ENCODE assay signal across 18 cellular contexts in genomic region chr3:151979914-151980313, GRCh38.
"Had no signal": no experiment of that assay in that cellular context is flagged by ENCODE, and none has a peak within 500 bp of the region (broad histone marks: within the 10 kb centered on the region; RNA-seq: fewer than 3 reads in every experiment).

No MANE protein-coding gene starts in this region.

- H3K36me3 Mint-ChIP-seq: activated naive CD4-positive, alpha-beta T cell treated with anti-CD3 and anti-CD28 coated beads, Interleukin-2, amount 10 ng/mL, durations not matched to agents 7 days and 5 days; natural killer cell treated with Interleukin-12 subunit alpha and Interleukin-12 subunit beta and Interleukin-15 and Interleukin-18, amount 100 ng/mL, for 72 hours had no signal

- H3K27me3 ChIP-seq: cardiac muscle cell, dorsolateral prefrontal cortex, right atrium auricular region, tibial artery had no signal

- H3K9me3 Mint-ChIP-seq: activated CD4-positive, alpha-beta memory T cell treated with anti-CD3 and anti-CD28 coated beads, Interleukin-2, amount 10 ng/mL, durations not matched to agents 7 days and 5 days; activated naive CD4-positive, alpha-beta T cell treated with anti-CD3 and anti-CD28 coated beads, Interleukin-2, amount 10 ng/mL, durations not matched to agents 7 days and 5 days had no signal

- H3K4me3 ChIP-seq: cardiac muscle cell, dorsolateral prefrontal cortex, right atrium auricular region, skin epidermis, tibial artery had no signal

- ATAC-seq: natural killer cell treated with Interleukin-12 subunit alpha and Interleukin-12 subunit beta and Interleukin-15 and Interleukin-18, amount 100 ng/mL, for 72 hours; stimulated activated naive B cell treated with anti-CD40 and anti-IgM and Interleukin-4, amounts not matched to agents 10 μg/mL and 1 μg/mL and 100 μg/mL, for 72 hours; WTC11 had no signal

- H3K36me3 ChIP-seq: cardiac muscle cell, right atrium auricular region, tibial artery had no signal

- DNase-seq: activated CD4-positive, alpha-beta memory T cell treated with anti-CD3 and anti-CD28 coated beads, Interleukin-2, amount 10 ng/mL, durations not matched to agents 7 days and 5 days; activated CD4-positive, alpha-beta T cell treated with anti-CD3 and anti-CD28 coated beads for 4 hours; activated naive CD4-positive, alpha-beta T cell treated with anti-CD3 and anti-CD28 coated beads, Interleukin-2, amount 10 ng/mL, durations not matched to agents 7 days and 5 days; activated T-cell treated with anti-CD3 and anti-CD28 coated beads, Interleukin-2, amount 50 U/mL, for 24 hours; dorsolateral prefrontal cortex; head of caudate nucleus; mesendoderm; occipital lobe; stimulated activated CD4-positive, alpha-beta T cell treated with anti-CD3 and anti-CD28 coated beads, Interleukin-15, amount 100 ng/mL, for 24 hours; stimulated activated CD4-positive, alpha-beta T cell treated with anti-CD3 and anti-CD28 coated beads, Interleukin-4, amount 100 ng/mL, for 1 hour; stimulated activated naive B cell treated with anti-CD40 and anti-IgM and Interleukin-4, amounts not matched to agents 10 μg/mL and 1 μg/mL and 100 μg/mL, for 72 hours; tibial artery had no signal

- H3K4me1 Mint-ChIP-seq: activated CD4-positive, alpha-beta memory T cell treated with anti-CD3 and anti-CD28 coated beads, Interleukin-2, amount 10 ng/mL, durations not matched to agents 7 days and 5 days; activated naive CD4-positive, alpha-beta T cell treated with anti-CD3 and anti-CD28 coated beads, Interleukin-2, amount 10 ng/mL, durations not matched to agents 7 days and 5 days; stimulated activated naive B cell treated with anti-CD40 and anti-IgM and Interleukin-4, amounts not matched to agents 10 μg/mL and 1 μg/mL and 100 μg/mL, for 72 hours; WTC11 had no signal

- H3K27ac Mint-ChIP-seq: activated CD4-positive, alpha-beta memory T cell treated with anti-CD3 and anti-CD28 coated beads, Interleukin-2, amount 10 ng/mL, durations not matched to agents 7 days and 5 days; activated naive CD4-positive, alpha-beta T cell treated with anti-CD3 and anti-CD28 coated beads, Interleukin-2, amount 10 ng/mL, durations not matched to agents 7 days and 5 days; activated T-cell treated with anti-CD3 and anti-CD28 coated beads, Interleukin-2, amount 50 U/mL, for 24 hours; natural killer cell treated with Interleukin-12 subunit alpha and Interleukin-12 subunit beta and Interleukin-15 and Interleukin-18, amount 100 ng/mL, for 72 hours; progenitor cell of endocrine pancreas; stimulated activated naive B cell treated with anti-CD40 and anti-IgM and Interleukin-4, amounts not matched to agents 10 μg/mL and 1 μg/mL and 100 μg/mL, for 72 hours; WTC11 had no signal

- H3K4me3 Mint-ChIP-seq: activated CD4-positive, alpha-beta memory T cell treated with anti-CD3 and anti-CD28 coated beads, Interleukin-2, amount 10 ng/mL, durations not matched to agents 7 days and 5 days; activated naive CD4-positive, alpha-beta T cell treated with anti-CD3 and anti-CD28 coated beads, Interleukin-2, amount 10 ng/mL, durations not matched to agents 7 days and 5 days; activated T-cell treated with anti-CD3 and anti-CD28 coated beads, Interleukin-2, amount 50 U/mL, for 24 hours; natural killer cell treated with Interleukin-12 subunit alpha and Interleukin-12 subunit beta and Interleukin-15 and Interleukin-18, amount 100 ng/mL, for 72 hours; stimulated activated naive B cell treated with anti-CD40 and anti-IgM and Interleukin-4, amounts not matched to agents 10 μg/mL and 1 μg/mL and 100 μg/mL, for 72 hours; WTC11 had no signal

- H3K27me3 Mint-ChIP-seq: activated T-cell treated with anti-CD3 and anti-CD28 coated beads, Interleukin-2, amount 50 U/mL, for 24 hours; progenitor cell of endocrine pancreas; stimulated activated naive B cell treated with anti-CD40 and anti-IgM and Interleukin-4, amounts not matched to agents 10 μg/mL and 1 μg/mL and 100 μg/mL, for 72 hours had no signal

- H3K9me3 ChIP-seq: right atrium auricular region, tibial artery had no signal
